In the genomic region with DNA sequence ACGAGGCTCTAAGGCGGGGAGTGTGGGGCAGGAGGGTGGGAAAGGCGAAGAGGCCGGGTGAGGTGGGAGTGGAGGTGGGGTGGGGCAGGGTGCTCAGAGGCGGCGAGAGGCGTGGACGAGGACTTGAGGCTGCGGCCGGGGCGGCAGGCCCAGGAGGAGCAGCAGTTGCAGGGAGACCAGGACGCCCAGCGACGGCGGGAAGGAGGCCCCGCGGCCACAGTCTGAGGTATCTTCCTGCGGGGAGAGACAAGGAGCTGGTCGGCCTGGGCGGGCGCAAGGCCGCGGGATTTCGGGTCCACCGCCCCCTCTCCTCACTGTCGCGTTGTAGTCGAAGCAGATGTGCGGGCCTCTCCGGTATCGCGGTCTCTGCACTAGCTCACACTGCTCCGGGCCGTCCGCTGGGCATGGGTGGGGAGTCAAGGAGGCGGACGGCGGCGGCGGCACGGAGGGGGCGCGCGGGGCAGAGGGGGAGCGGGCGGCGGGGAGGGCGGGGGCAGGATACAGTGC, we compare ENCODE assay signal across 8 cellular contexts. TPM values are rescaled to one million over a fixed set of nuclear protein-coding genes. Genes with fewer than 3 reads are reported as not detected.
A peak's percentile ranks its signal among the peaks of the same experiment; 100 is the strongest.
DNase-seq lines count a peak whose midpoint lies in the region; ATAC-seq and TF ChIP-seq lines count a peak whose summit lies in the region.

No MANE protein-coding gene starts in this region.

- H3K36me3 ChIP-seq in colonic mucosa (no peaks in the 10 kb centered on the region), mucosa of stomach (ENCODE audit: control insufficient read depth, insufficient read depth, low read length) (no peaks in the 10 kb centered on the region)

- peak overlapping the region in 1 of 2 donors; percentile 67 for H3K9ac ChIP-seq in colonic mucosa (ENCODE audit: low read depth in 2 of 2, low read length in 2 of 2)
- H3K9ac ChIP-seq in mucosa of stomach (ENCODE audit: low read length) = peak overlapping the region; percentile 43

- peak; percentile 34 for DNase-seq in AG08395 (ENCODE audit: low spot score)
- DNase-seq in colonic mucosa = peak; percentile 51
- DNase-seq in NCI-H345 (lab: John Stamatoyannopoulos, UW) = no peak
- no peak for DNase-seq in NCI-H1436 (lab: John Stamatoyannopoulos, UW)

- H3K27ac ChIP-seq in colonic mucosa = no peak overlapping the region

- H3K27me3 ChIP-seq in colonic mucosa = no peaks in the 10 kb centered on the region
- H3K27me3 ChIP-seq in mucosa of stomach (ENCODE audit: control insufficient read depth, insufficient read depth, low read length) = no peaks in the 10 kb centered on the region

- intact Hi-C loops in colonic mucosa (cut with DNase I) = loop anchor here (5.0 kb wide), 1 partner anchor 183 kb away; no protein-coding TSS in a partner anchor

- H3K4me1 ChIP-seq in colonic mucosa (no peaks in the 10 kb centered on the region), mucosa of stomach (ENCODE audit: control insufficient read depth, insufficient read depth, low read length) (peaks cover 19% of the 10 kb centered on the region)

- peak overlapping the region; percentile 66 for H3K4me3 ChIP-seq in colonic mucosa
- peak overlapping the region; percentile 19 for H3K4me3 ChIP-seq in mucosa of stomach (ENCODE audit: low read length)

- ATAC-seq in HG02938 (IDR thresholded peaks at IDR 0.05; ENCODE audit: unreplicated experiment) = peak; percentile 19
- no peak for ATAC-seq in GM18505 (IDR thresholded peaks at IDR 0.05; ENCODE audit: unreplicated experiment)
- ATAC-seq in HG03135 (IDR thresholded peaks at IDR 0.05; ENCODE audit: unreplicated experiment) = no peak

- no peak for TF ChIP-seq POLR2A in GM18505 (IDR thresholded peaks at IDR 0.05; ENCODE audit: borderline replicate concordance, extremely low read depth, insufficient read depth, insufficient read length)

- H3K9me3 ChIP-seq in colonic mucosa = no peaks in the 10 kb centered on the region
- no peaks in the 10 kb centered on the region for H3K9me3 ChIP-seq in mucosa of stomach (ENCODE audit: control insufficient read depth, low read length)

- TF ChIP-seq CTCF in colonic mucosa (IDR thresholded peaks at IDR 0.05) = no peak

RNA-seq across cellular contexts. Expression of gene TMEM115, which starts 5.3 kb away (rescaled TPM):
- total RNA-seq in colonic mucosa = 10 to 100 TPM; 42.1 to 45.0 TPM

RNA-seq across cellular contexts. Expression of gene CYB561D2, which starts 14.0 kb away (rescaled TPM):
- total RNA-seq in colonic mucosa = 10 to 100 TPM; 30.9 to 46.2 TPM

RNA-seq across cellular contexts. Expression of gene NPRL2, which starts 14.1 kb away (rescaled TPM):
- 10 to 100 TPM; 23.2 to 29.6 TPM for total RNA-seq in colonic mucosa

RNA-seq across cellular contexts. Expression of gene ZMYND10, which starts 19.1 kb away (rescaled TPM):
- total RNA-seq in colonic mucosa = 1 to 10 TPM in 1 of 2 donors, under 1 TPM in 1; 0.37 to 1.5 TPM

RNA-seq across cellular contexts. Expression of gene RASSF1, which starts 24.0 kb away (rescaled TPM):
- 10 to 100 TPM; 20.6 to 28.2 TPM for total RNA-seq in colonic mucosa

Comparison
In these comparisons a context has a peak if more than half of its experiments do, and no peak if none do; other contexts are left out.
1. DNase-seq: peak in AG08395 (single experiment) and colonic mucosa (single experiment); none in NCI-H345 (single experiment) and NCI-H1436 (single experiment).